19 cellular contexts compared by ENCODE assay signal in the genomic region with DNA sequence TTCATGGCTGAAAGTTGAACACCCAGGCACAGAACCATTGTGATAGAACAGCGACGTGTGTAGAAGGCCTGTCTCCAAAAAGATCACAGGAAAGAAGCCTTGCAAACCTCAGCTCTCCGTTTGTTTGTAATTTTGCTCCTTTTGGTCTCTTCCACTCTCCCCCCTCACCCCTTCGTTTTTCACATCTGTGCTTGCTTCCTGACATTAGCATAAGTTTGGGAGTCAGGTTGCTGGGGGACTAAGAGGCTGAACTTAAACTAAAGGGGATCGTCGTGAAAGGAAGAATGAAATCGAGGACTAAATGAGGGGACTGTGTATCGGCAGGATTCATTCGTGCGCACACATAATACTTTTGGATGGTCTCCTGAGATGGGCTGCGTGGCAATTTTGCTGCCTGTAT.
"Had no signal": no experiment of that assay in that cellular context is flagged by ENCODE, and none has a peak within 500 bp of the region (broad histone marks: within the 10 kb centered on the region; RNA-seq: fewer than 3 reads in every experiment).

No MANE protein-coding gene starts in this region.

- H3K27ac ChIP-seq: sigmoid colon, spleen, testis, VCaP had no signal

- H3K27me3 Mint-ChIP-seq: activated naive CD8-positive, alpha-beta T cell treated with anti-CD3 and anti-CD28 coated beads for 36 hours; memory B cell; stimulated activated memory B cell treated with anti-CD40 and anti-IgM and Interleukin-4, amounts not matched to agents 10 μg/mL and 1 μg/mL and 100 μg/mL, for 72 hours; T-helper 17 cell had no signal

- H3K4me1 Mint-ChIP-seq: memory B cell; stimulated activated memory B cell treated with anti-CD40 and anti-IgM and Interleukin-4, amounts not matched to agents 10 μg/mL and 1 μg/mL and 100 μg/mL, for 72 hours; T-helper 17 cell had no signal

- H3K36me3 ChIP-seq: sigmoid colon, spleen had no signal

- H3K4me3 ChIP-seq: sigmoid colon, spleen, testis had no signal

- ATAC-seq: naive thymus-derived CD4-positive, alpha-beta T cell; stimulated activated memory B cell treated with anti-CD40 and anti-IgM and Interleukin-4, amounts not matched to agents 10 μg/mL and 1 μg/mL and 100 μg/mL, for 72 hours; T-helper 17 cell had no signal

- H3K4me3 Mint-ChIP-seq: activated naive CD8-positive, alpha-beta T cell treated with anti-CD3 and anti-CD28 coated beads for 36 hours; activated T-helper 1 cell treated with anti-CD3 and anti-CD28 coated beads, Interleukin-12 subunit alpha, Interleukin-12 subunit beta, Interleukin-2, Interleukin-4 antibody, amounts not matched to agents 30 ng/mL and 10 ng/mL and 1 ng/mL, durations not matched to agents 14 hours and 24 hours and 36 hours; memory B cell; naive thymus-derived CD4-positive, alpha-beta T cell; stimulated activated memory B cell treated with anti-CD40 and anti-IgM and Interleukin-4, amounts not matched to agents 10 μg/mL and 1 μg/mL and 100 μg/mL, for 72 hours; T-helper 17 cell; type B pancreatic cell had no signal

- H3K36me3 Mint-ChIP-seq: activated naive CD8-positive, alpha-beta T cell treated with anti-CD3 and anti-CD28 coated beads for 36 hours; memory B cell; naive thymus-derived CD4-positive, alpha-beta T cell; stimulated activated memory B cell treated with anti-CD40 and anti-IgM and Interleukin-4, amounts not matched to agents 10 μg/mL and 1 μg/mL and 100 μg/mL, for 72 hours had no signal

- H3K9me3 ChIP-seq: sigmoid colon, spleen, testis had no signal

- H3K27ac Mint-ChIP-seq: activated naive CD8-positive, alpha-beta T cell treated with anti-CD3 and anti-CD28 coated beads for 36 hours; activated T-helper 1 cell treated with anti-CD3 and anti-CD28 coated beads, Interleukin-12 subunit alpha, Interleukin-12 subunit beta, Interleukin-2, Interleukin-4 antibody, amounts not matched to agents 30 ng/mL and 10 ng/mL and 1 ng/mL, durations not matched to agents 14 hours and 24 hours and 36 hours; memory B cell; naive thymus-derived CD4-positive, alpha-beta T cell; stimulated activated memory B cell treated with anti-CD40 and anti-IgM and Interleukin-4, amounts not matched to agents 10 μg/mL and 1 μg/mL and 100 μg/mL, for 72 hours; T-helper 17 cell; type B pancreatic cell had no signal

- H3K9me3 Mint-ChIP-seq: activated naive CD8-positive, alpha-beta T cell treated with anti-CD3 and anti-CD28 coated beads for 36 hours; memory B cell; stimulated activated memory B cell treated with anti-CD40 and anti-IgM and Interleukin-4, amounts not matched to agents 10 μg/mL and 1 μg/mL and 100 μg/mL, for 72 hours; type B pancreatic cell had no signal

- DNase-seq: activated CD4-positive, alpha-beta T cell treated with anti-CD3 and anti-CD28 coated beads for 1 hour; activated CD4-positive, alpha-beta T cell treated with anti-CD3 and anti-CD28 coated beads, Interleukin-2, amount 50 U/mL, for 48 hours; activated gamma-delta T cell treated with Interleukin-2 at 50 U/mL for 16 hours; activated naive CD8-positive, alpha-beta T cell treated with anti-CD3 and anti-CD28 coated beads for 36 hours; amniotic stem cell; dermis blood vessel endothelial cell; effector memory CD4-positive, alpha-beta T cell; hippocampal formation; naive thymus-derived CD4-positive, alpha-beta T cell; sigmoid colon; spleen; stimulated activated CD4-positive, alpha-beta T cell treated with anti-CD3 and anti-CD28 coated beads, Interleukin-4, amount 100 ng/mL, for 4 hours; T-helper 17 cell; testis had no signal

- H3K4me1 ChIP-seq: sigmoid colon, spleen had no signal

- H3K27me3 ChIP-seq: sigmoid colon, spleen, testis had no signal
